ENCODE assay signal across 2 cellular contexts in the genomic region with DNA sequence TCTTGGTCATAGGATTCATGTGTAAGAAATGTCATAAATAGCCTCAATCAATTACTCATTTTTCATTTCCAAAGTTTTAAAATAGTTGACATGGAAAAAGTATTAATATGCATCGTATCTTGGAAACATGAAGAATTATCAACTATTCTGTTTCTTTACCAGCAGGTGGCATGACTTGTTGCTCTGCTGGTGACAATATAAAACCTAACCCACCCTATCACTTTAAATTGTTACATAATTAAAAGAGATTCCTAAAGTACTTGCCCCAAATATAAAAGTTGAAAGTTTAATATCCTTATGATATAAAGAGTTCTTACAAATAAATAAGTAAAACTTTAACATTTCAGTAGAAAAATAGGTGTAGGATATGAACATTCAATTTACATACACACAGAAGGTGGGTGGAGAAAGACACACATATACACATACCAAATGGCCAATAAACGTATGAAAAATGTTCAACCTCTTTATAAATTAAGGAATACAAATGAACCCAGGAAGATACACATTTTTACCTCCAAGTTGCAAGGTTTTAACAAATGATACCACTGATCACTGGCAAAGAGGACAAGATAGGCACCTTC.
A peak's percentile ranks its signal among the peaks of the same experiment; 100 is the strongest.
TF ChIP-seq lines count a peak whose summit lies in the region.

No MANE protein-coding gene starts in this region.

TF ChIP-seq in HEK293, 187 proteins besides CTCF, POLR2A, EP300 and RAD21 (continued from another document):
- TF ChIP-seq, protein P1, sequence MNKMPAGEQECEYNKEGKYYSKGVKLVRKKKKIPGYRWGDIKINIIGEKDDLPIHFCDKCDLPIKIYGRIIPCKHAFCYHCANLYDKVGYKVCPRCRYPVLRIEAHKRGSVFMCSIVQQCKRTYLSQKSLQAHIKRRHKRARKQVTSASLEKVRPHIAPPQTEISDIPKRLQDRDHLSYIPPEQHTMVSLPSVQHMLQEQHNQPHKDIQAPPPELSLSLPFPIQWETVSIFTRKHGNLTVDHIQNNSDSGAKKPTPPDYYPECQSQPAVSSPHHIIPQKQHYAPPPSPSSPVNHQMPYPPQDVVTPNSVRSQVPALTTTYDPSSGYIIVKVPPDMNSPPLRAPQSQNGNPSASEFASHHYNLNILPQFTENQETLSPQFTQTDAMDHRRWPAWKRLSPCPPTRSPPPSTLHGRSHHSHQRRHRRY (tag by site-specific recombination; IDR thresholded peaks at IDR 0.05): no peak
- 0 out of 2 replicates have a peak, but pooled peaks have one; percentile 37 for TF ChIP-seq SCRT1 (tag by site-specific recombination; IDR thresholded peaks at IDR 0.05; ENCODE audit: borderline replicate concordance)
- TF ChIP-seq SCRT2 (tag by site-specific recombination; IDR thresholded peaks at IDR 0.05): peak; percentile 69
- TF ChIP-seq, protein P2, sequence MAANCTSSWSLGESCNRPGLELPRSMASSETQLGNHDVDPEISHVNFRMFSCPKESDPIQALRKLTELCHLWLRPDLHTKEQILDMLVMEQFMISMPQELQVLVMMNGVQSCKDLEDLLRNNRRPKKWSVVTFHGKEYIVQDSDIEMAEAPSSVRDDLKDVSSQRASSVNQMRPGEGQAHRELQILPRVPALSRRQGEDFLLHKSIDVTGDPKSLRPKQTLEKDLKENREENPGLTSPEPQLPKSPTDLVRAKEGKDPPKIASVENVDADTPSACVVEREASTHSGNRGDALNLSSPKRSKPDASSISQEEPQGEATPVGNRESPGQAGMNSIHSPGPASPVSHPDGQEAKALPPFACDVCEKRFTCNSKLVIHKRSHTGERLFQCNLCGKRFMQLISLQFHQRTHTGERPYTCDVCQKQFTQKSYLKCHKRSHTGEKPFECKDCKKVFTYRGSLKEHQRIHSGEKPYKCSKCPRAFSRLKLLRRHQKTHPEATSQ (tag by site-specific recombination; IDR thresholded peaks at IDR 0.05): no peak
- peak; percentile 31; the same call in 1 of the 2 replicates for TF ChIP-seq ZNF654 (tag by site-specific recombination; IDR thresholded peaks at IDR 0.05; ENCODE audit: low read depth)
- no peak for TF ChIP-seq BCL11B (tag by site-specific recombination; IDR thresholded peaks at IDR 0.05; ENCODE audit: low read depth)

TF ChIP-seq in liver, 16 proteins besides CTCF, POLR2A, EP300 and RAD21 (continued from another document):
- TF ChIP-seq, protein P3, sequence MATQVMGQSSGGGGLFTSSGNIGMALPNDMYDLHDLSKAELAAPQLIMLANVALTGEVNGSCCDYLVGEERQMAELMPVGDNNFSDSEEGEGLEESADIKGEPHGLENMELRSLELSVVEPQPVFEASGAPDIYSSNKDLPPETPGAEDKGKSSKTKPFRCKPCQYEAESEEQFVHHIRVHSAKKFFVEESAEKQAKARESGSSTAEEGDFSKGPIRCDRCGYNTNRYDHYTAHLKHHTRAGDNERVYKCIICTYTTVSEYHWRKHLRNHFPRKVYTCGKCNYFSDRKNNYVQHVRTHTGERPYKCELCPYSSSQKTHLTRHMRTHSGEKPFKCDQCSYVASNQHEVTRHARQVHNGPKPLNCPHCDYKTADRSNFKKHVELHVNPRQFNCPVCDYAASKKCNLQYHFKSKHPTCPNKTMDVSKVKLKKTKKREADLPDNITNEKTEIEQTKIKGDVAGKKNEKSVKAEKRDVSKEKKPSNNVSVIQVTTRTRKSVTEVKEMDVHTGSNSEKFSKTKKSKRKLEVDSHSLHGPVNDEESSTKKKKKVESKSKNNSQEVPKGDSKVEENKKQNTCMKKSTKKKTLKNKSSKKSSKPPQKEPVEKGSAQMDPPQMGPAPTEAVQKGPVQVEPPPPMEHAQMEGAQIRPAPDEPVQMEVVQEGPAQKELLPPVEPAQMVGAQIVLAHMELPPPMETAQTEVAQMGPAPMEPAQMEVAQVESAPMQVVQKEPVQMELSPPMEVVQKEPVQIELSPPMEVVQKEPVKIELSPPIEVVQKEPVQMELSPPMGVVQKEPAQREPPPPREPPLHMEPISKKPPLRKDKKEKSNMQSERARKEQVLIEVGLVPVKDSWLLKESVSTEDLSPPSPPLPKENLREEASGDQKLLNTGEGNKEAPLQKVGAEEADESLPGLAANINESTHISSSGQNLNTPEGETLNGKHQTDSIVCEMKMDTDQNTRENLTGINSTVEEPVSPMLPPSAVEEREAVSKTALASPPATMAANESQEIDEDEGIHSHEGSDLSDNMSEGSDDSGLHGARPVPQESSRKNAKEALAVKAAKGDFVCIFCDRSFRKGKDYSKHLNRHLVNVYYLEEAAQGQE (IDR thresholded peaks at IDR 0.05): no peak
- no peak for TF ChIP-seq HNF4A (conservative IDR thresholded peaks at IDR 0.05)
- no peak for TF ChIP-seq JUND (IDR thresholded peaks at IDR 0.05)
- TF ChIP-seq NR2F2 (IDR thresholded peaks at IDR 0.05): no peak
